ENCODE assay signal across 9 cellular contexts in the genomic region with DNA sequence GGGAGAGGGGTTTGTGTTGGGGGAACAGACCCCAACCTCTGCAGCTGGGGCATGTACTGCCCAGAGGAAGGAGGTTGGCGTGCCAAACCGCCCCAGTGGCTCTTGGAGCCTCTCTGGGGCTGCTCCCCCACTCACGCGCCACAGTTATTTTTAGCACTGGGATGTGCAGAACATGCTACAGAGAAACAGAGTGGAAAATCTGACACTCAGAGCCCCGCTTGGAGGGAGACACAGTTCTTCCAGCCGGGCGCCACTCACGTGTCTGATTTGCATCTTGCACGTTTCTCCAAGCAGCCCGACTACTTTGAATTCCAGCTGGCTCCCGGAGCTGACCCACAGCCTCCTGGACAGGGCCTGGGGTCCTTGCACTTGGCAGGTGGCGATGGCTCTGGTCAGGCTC.
DNase-seq lines count a peak whose midpoint lies in the region; ATAC-seq and TF ChIP-seq lines count a peak whose summit lies in the region.
"Had no signal": no experiment of that assay in that cellular context is flagged by ENCODE, and none has a peak within 500 bp of the region (broad histone marks: within the 10 kb centered on the region; RNA-seq: fewer than 3 reads in every experiment).

No MANE protein-coding gene starts in this region.

- no peak overlapping the region for H3K4me3 ChIP-seq in endodermal cell (ENCODE audit: low read length)
- no peak overlapping the region for H3K4me3 ChIP-seq in muscle layer of duodenum (ENCODE audit: low read depth in 1 of 2, low read length in 2 of 2)

- H3K36me3 ChIP-seq in endodermal cell (ENCODE audit: control insufficient read depth, insufficient read depth, low read length) = no peaks in the 10 kb centered on the region
- H3K36me3 ChIP-seq in muscle layer of duodenum (ENCODE audit: control insufficient read depth in 1 of 2, insufficient read depth in 2 of 2, low read length in 2 of 2) = no peaks in the 10 kb centered on the region

- no peak overlapping the region for H3K9ac ChIP-seq in endodermal cell (ENCODE audit: extremely low read depth, low read length, poor library complexity, severe bottlenecking)

- H3K4me1 ChIP-seq in endodermal cell (ENCODE audit: control insufficient read depth, insufficient read depth, low read length) = peaks cover 5% of the 10 kb centered on the region
- H3K4me1 ChIP-seq in muscle layer of duodenum (ENCODE audit: control insufficient read depth in 1 of 2, insufficient read depth in 2 of 2, low read length in 2 of 2) = peaks cover 5 to 20% of the 10 kb centered on the region in 2 donors

- no peak overlapping the region for H3K4me3 Mint-ChIP-seq in endodermal cell
- H3K4me3 Mint-ChIP-seq in T-helper 2 cell treated with Interferon-gamma antibody and Interleukin-4, amounts not matched to agents 5 μg/mL and 100 μg/mL, for 36 hours = no peak overlapping the region

- ATAC-seq in GM19324 (IDR thresholded peaks at IDR 0.05; ENCODE audit: low FRiP score, unreplicated experiment) = no peak
- ATAC-seq in GM19328 (IDR thresholded peaks at IDR 0.05; ENCODE audit: unreplicated experiment) = no peak

- TF ChIP-seq CTCF in endodermal cell (conservative IDR thresholded peaks at IDR 0.05) = no peak

- no peaks in the 10 kb centered on the region for H3K27me3 ChIP-seq in endodermal cell (ENCODE audit: control insufficient read depth, insufficient read depth, low read length, poor library complexity, severe bottlenecking)
- no peaks in the 10 kb centered on the region for H3K27me3 ChIP-seq in muscle layer of duodenum (ENCODE audit: low read depth, low read length)

- no peaks in the 10 kb centered on the region for H3K36me3 Mint-ChIP-seq in endodermal cell (ENCODE audit: low read depth)
- H3K36me3 Mint-ChIP-seq in T-helper 2 cell treated with Interferon-gamma antibody and Interleukin-4, amounts not matched to agents 5 μg/mL and 100 μg/mL, for 36 hours (ENCODE audit: low read depth) = no peaks in the 10 kb centered on the region

- peak; percentile 83 for DNase-seq in AG08396 (ENCODE audit: low spot score)
- DNase-seq in Kasumi-1 (lab: John Stamatoyannopoulos, UW) = peak; percentile 39 to 52
- DNase-seq in endodermal cell = no peak
- no peak for DNase-seq in T-helper 2 cell treated with Interferon-gamma antibody and Interleukin-4, amounts not matched to agents 5 μg/mL and 100 μg/mL, for 36 hours (ENCODE audit: low spot score)
- no peak for DNase-seq in H4 (ENCODE audit: low spot score)
- DNase-seq: activated naive CD4-positive, alpha-beta T cell had no signal

- peaks cover 8% of the 10 kb centered on the region for H3K9me3 Mint-ChIP-seq in endodermal cell
- no peaks in the 10 kb centered on the region for H3K9me3 Mint-ChIP-seq in T-helper 2 cell treated with Interferon-gamma antibody and Interleukin-4, amounts not matched to agents 5 μg/mL and 100 μg/mL, for 36 hours

- no peak overlapping the region for H3K27ac Mint-ChIP-seq in endodermal cell
- H3K27ac Mint-ChIP-seq in T-helper 2 cell treated with Interferon-gamma antibody and Interleukin-4, amounts not matched to agents 5 μg/mL and 100 μg/mL, for 36 hours = no peak overlapping the region

- H3K9me3 ChIP-seq in endodermal cell (ENCODE audit: control insufficient read depth, low read length) = peaks cover 4% of the 10 kb centered on the region
- H3K9me3 ChIP-seq in muscle layer of duodenum (ENCODE audit: control insufficient read depth in 1 of 2, low read length in 2 of 2) = no peaks in the 10 kb centered on the region

- H3K4me1 Mint-ChIP-seq in endodermal cell = peaks cover 27% of the 10 kb centered on the region
- H3K4me1 Mint-ChIP-seq in T-helper 2 cell treated with Interferon-gamma antibody and Interleukin-4, amounts not matched to agents 5 μg/mL and 100 μg/mL, for 36 hours (ENCODE audit: low read depth) = peaks cover 8% of the 10 kb centered on the region

- 75 to 90% methylated on average over 12 of the region's 12 CpGs for WGBS in endodermal cell (ENCODE audit: insufficient coverage in 1 of 2, insufficient read length in 1 of 2), 2 experiments

- H3K27me3 Mint-ChIP-seq in endodermal cell (ENCODE audit: insufficient read depth) = peaks cover 13% of the 10 kb centered on the region
- peaks cover 15% of the 10 kb centered on the region for H3K27me3 Mint-ChIP-seq in T-helper 2 cell treated with Interferon-gamma antibody and Interleukin-4, amounts not matched to agents 5 μg/mL and 100 μg/mL, for 36 hours (ENCODE audit: low read depth)

- peak overlapping the region; percentile 26 for H3K27ac ChIP-seq in endodermal cell (ENCODE audit: low read depth, low read length)
- H3K27ac ChIP-seq in muscle layer of duodenum (ENCODE audit: low read length) = peak overlapping the region; percentile 61

Comparison
In these comparisons a context has a peak if more than half of its experiments do, and no peak if none do; other contexts are left out.
1. DNase-seq: peak in AG08396 (single experiment) and Kasumi-1 (2 of 2); none in endodermal cell (single experiment), T-helper 2 cell treated with Interferon-gamma antibody and Interleukin-4, amounts not matched to agents 5 μg/mL and 100 μg/mL, for 36 hours (single experiment) and H4 (single experiment).